Comparison of ENCODE assay signal across 8 cellular contexts in genomic region chr1:167599839-167600581, GRCh38. TPM values are rescaled to one million over a fixed set of nuclear protein-coding genes. Genes with fewer than 3 reads are reported as not detected.
DNase-seq lines count a peak whose midpoint lies in the region; ATAC-seq and TF ChIP-seq lines count a peak whose summit lies in the region.

No MANE protein-coding gene starts in this region.

- peaks cover 10% of the 10 kb centered on the region for H3K36me3 Mint-ChIP-seq in activated naive CD4-positive, alpha-beta T cell treated with anti-CD3 and anti-CD28 coated beads, Interleukin-2, amount 10 ng/mL, durations not matched to agents 7 days and 5 days

- no peak overlapping the region for H3K9ac ChIP-seq in smooth muscle cell (ENCODE audit: low read depth)

- H3K27ac Mint-ChIP-seq in activated naive CD4-positive, alpha-beta T cell treated with anti-CD3 and anti-CD28 coated beads, Interleukin-2, amount 10 ng/mL, durations not matched to agents 7 days and 5 days = peak overlapping the region; percentile 78

- 66% methylated on average over 6 of the region's 6 CpGs for WGBS in smooth muscle cell (ENCODE audit: low lambda C conversion rate)

- no peaks in the 10 kb centered on the region for H4K20me1 ChIP-seq in smooth muscle cell (ENCODE audit: low read depth)

- H3K27me3 Mint-ChIP-seq in activated naive CD4-positive, alpha-beta T cell treated with anti-CD3 and anti-CD28 coated beads, Interleukin-2, amount 10 ng/mL, durations not matched to agents 7 days and 5 days = peaks cover 10% of the 10 kb centered on the region

- H3K36me3 ChIP-seq in cardiac muscle cell (no peaks in the 10 kb centered on the region), smooth muscle cell (ENCODE audit: low read depth) (no peaks in the 10 kb centered on the region)

- H3K4me1 ChIP-seq in cardiac muscle cell (ENCODE audit: low read depth) (peaks cover 5% of the 10 kb centered on the region), smooth muscle cell (ENCODE audit: low read depth) (no peaks in the 10 kb centered on the region)

- TF ChIP-seq CTCF in GM12873 (IDR thresholded peaks at IDR 0.05; ENCODE audit: insufficient read depth, low read depth, low read length, missing control alignments) (peak; percentile 58), cardiac muscle cell (IDR thresholded peaks at IDR 0.05; ENCODE audit: low read depth, low read length) (peak; percentile 63), smooth muscle cell (IDR thresholded peaks at IDR 0.05; ENCODE audit: borderline replicate concordance, insufficient read depth, poor library complexity, severe bottlenecking) (peak; percentile 46)

- peak overlapping the region; percentile 14 for H3K4me3 Mint-ChIP-seq in activated naive CD4-positive, alpha-beta T cell treated with anti-CD3 and anti-CD28 coated beads, Interleukin-2, amount 10 ng/mL, durations not matched to agents 7 days and 5 days

- ATAC-seq in HG02759 (IDR thresholded peaks at IDR 0.05; ENCODE audit: unreplicated experiment) = peak; percentile 84

- H3K27me3 ChIP-seq in cardiac muscle cell = no peaks in the 10 kb centered on the region
- no peaks in the 10 kb centered on the region for H3K27me3 ChIP-seq in smooth muscle cell (ENCODE audit: low read depth)

- peaks cover 47% of the 10 kb centered on the region for H3K4me1 Mint-ChIP-seq in activated naive CD4-positive, alpha-beta T cell treated with anti-CD3 and anti-CD28 coated beads, Interleukin-2, amount 10 ng/mL, durations not matched to agents 7 days and 5 days

- H3K4me3 ChIP-seq in cardiac muscle cell (no peak overlapping the region), smooth muscle cell (no peak overlapping the region)

- no peaks in the 10 kb centered on the region for H3F3A ChIP-seq in smooth muscle cell (ENCODE audit: low read depth)

- H3K4me2 ChIP-seq in smooth muscle cell = peak overlapping the region; percentile 31

- CTCF ChIA-PET in activated naive CD4-positive, alpha-beta T cell treated with anti-CD3 and anti-CD28 coated beads, Interleukin-2, amount 10 ng/mL, durations not matched to agents 7 days and 5 days (lab: Charles Lee) = interaction anchor here (0.8 to 5.5 kb wide), 32 partner anchors 10 to 482 kb away, joined by 3 to 236 read pairs (median 5); partner anchors contain the start of genes CREG1 and RCSD1

- peak; percentile 50 for DNase-seq in ACHN
- peak; percentile 55 for DNase-seq in NCI-H226
- DNase-seq in activated naive CD4-positive, alpha-beta T cell treated with anti-CD3 and anti-CD28 coated beads, Interleukin-2, amount 10 ng/mL, durations not matched to agents 7 days and 5 days = peak; percentile 61
- peak; percentile 51 to 67 for DNase-seq in cardiac muscle cell (ENCODE audit: low read depth in 1 of 2, low spot score in 1 of 2)
- DNase-seq in smooth muscle cell (lab: John Stamatoyannopoulos, UW; ENCODE audit: unreplicated experiment) = no peak
- no peak for DNase-seq in iPS-NIHi11 (ENCODE audit: low spot score)

- no peak overlapping the region for H2AFZ ChIP-seq in smooth muscle cell (ENCODE audit: low read depth)

- no peaks in the 10 kb centered on the region for H3K79me2 ChIP-seq in smooth muscle cell (ENCODE audit: low read depth)

- H3K9me3 ChIP-seq in cardiac muscle cell (ENCODE audit: low read depth) (no peaks in the 10 kb centered on the region), smooth muscle cell (replicated peaks; ENCODE audit: low read depth) (no peaks in the 10 kb centered on the region)

- in situ Hi-C loops in ACHN (cut with HindIII; ENCODE audit: low pct_ligation_motif_present, low pct_unique_long_range_greater_than_20kb, low sequenced_read_pairs) = no loop called here

- H3K27ac ChIP-seq in cardiac muscle cell (no peak overlapping the region), smooth muscle cell (ENCODE audit: low read depth) (no peak overlapping the region)

- H3K9me3 Mint-ChIP-seq in activated naive CD4-positive, alpha-beta T cell treated with anti-CD3 and anti-CD28 coated beads, Interleukin-2, amount 10 ng/mL, durations not matched to agents 7 days and 5 days = peaks cover 3% of the 10 kb centered on the region

RNA-seq across cellular contexts. Expression of gene RCSD1, which starts 30.0 kb away (rescaled TPM):
- 317 and 386 TPM in 2 replicates for total RNA-seq in cardiac muscle cell
- 77.3 and 100 TPM in 2 replicates for polyA plus RNA-seq in cardiac muscle cell
- total RNA-seq in smooth muscle cell = 0.27 TPM in 1 of 2 replicates, not detected in the other
- polyA plus RNA-seq in smooth muscle cell = 0.40 TPM in 1 of 2 replicates, not detected in the other

RNA-seq across cellular contexts. Expression of gene CREG1, which starts 46.4 kb away (rescaled TPM):
- 138 and 139 TPM in 2 replicates for total RNA-seq in cardiac muscle cell
- polyA plus RNA-seq in cardiac muscle cell = 125 and 127 TPM in 2 replicates
- 76.7 and 80.0 TPM in 2 replicates for total RNA-seq in smooth muscle cell
- 43.1 and 45.2 TPM in 2 replicates for polyA plus RNA-seq in smooth muscle cell

Comparison
In these comparisons a context has a peak if more than half of its experiments do, and no peak if none do; other contexts are left out.
1. DNase-seq: peak in ACHN (single experiment), NCI-H226 (single experiment), activated naive CD4-positive, alpha-beta T cell treated with anti-CD3 and anti-CD28 coated beads, Interleukin-2, amount 10 ng/mL, durations not matched to agents 7 days and 5 days (single experiment) and cardiac muscle cell (2 of 2); none in smooth muscle cell (single experiment) and iPS-NIHi11 (single experiment).
2. RNA of gene RCSD1, which starts 30.0 kb away (total RNA-seq): 317 to 386 TPM in cardiac muscle cell; 0.27 TPM in smooth muscle cell; every median in the first group is over 100 times any median in the second.
3. Peak in every context shown above with its lines, with median percentiles within 50 percentile points of each other: CTCF ChIP-seq.